Comparison of ENCODE assay signal across 1 cellular context in the genomic region with DNA sequence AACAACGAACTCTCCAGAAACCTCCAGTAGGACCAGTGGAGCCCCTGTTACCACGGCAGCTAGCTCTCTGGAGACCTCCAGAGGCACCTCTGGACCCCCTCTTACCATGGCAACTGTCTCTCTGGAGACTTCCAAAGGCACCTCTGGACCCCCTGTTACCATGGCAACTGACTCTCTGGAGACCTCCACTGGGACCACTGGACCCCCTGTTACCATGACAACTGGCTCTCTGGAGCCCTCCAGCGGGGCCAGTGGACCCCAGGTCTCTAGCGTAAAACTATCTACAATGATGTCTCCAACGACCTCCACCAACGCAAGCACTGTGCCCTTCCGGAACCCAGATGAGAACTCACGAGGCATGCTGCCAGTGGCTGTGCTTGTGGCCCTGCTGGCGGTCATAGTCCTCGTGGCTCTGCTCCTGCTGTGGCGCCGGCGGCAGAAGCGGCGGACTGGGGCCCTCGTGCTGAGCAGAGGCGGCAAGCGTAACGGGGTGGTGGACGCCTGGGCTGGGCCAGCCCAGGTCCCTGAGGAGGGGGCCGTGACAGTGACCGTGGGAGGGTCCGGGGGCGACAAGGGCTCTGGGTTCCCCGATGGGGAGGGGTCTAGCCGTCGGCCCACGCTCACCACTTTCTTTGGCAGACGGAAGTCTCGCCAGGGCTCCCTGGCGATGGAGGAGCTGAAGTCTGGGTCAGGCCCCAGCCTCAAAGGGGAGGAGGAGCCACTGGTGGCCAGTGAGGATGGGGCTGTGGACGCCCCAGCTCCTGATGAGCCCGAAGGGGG.
TF ChIP-seq lines count a peak whose summit lies in the region.

No MANE protein-coding gene starts in this region.

TF ChIP-seq in K562, 482 proteins besides CTCF, POLR2A, EP300 and RAD21 (continued from another document and continues in another):
- TF ChIP-seq UBTF (IDR thresholded peaks at IDR 0.05; ENCODE audit: borderline replicate concordance in 1 of 2, low read depth in 2 of 2, low read length in 2 of 2), result 0 out of 4 replicates have a peak, but pooled peaks of 1 of the 2 experiments have one; percentile 41
- TF ChIP-seq FOXA3 (CRISPR knock-in tag; conservative IDR thresholded peaks at IDR 0.05 in 1 of 2, IDR thresholded peaks at IDR 0.05 in 1 of 2), result peak in 1 of 2 experiments; percentile 76; a peak in 1 of 4 replicates
- TF ChIP-seq PHF21A (IDR thresholded peaks at IDR 0.05; ENCODE audit: borderline replicate concordance, low read depth), result 0 out of 2 replicates have a peak, but pooled peaks have one; percentile 4
- TF ChIP-seq IRF9 (tag; IDR thresholded peaks at IDR 0.05), result no peak
- peak; percentile 60 for TF ChIP-seq RBBP5 (IDR thresholded peaks at IDR 0.05; ENCODE audit: borderline replicate concordance, insufficient read depth, low read length, poor library complexity, severe bottlenecking)
- no peak for TF ChIP-seq ZNF121 (CRISPR knock-in tag; conservative IDR thresholded peaks at IDR 0.05)
- peak; percentile 36; the same call in 1 of the 2 replicates for TF ChIP-seq MYC (IDR thresholded peaks at IDR 0.05; ENCODE audit: low read depth, low read length)
- 0 out of 2 replicates have a peak, but pooled peaks have one; percentile 49 for TF ChIP-seq MYC (CRISPR knock-in tag; IDR thresholded peaks at IDR 0.05; ENCODE audit: borderline replicate concordance, low read depth)
- TF ChIP-seq, protein P1, sequence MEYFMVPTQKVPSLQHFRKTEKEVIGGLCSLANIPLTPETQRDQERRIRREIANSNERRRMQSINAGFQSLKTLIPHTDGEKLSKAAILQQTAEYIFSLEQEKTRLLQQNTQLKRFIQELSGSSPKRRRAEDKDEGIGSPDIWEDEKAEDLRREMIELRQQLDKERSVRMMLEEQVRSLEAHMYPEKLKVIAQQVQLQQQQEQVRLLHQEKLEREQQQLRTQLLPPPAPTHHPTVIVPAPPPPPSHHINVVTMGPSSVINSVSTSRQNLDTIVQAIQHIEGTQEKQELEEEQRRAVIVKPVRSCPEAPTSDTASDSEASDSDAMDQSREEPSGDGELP (CRISPR knock-in tag; IDR thresholded peaks at IDR 0.05; ENCODE audit: borderline replicate concordance), result peak; percentile 31; the same call in 1 of the 2 replicates
- TF ChIP-seq RBM22 (IDR thresholded peaks at IDR 0.05; ENCODE audit: low read depth, low read length, poor library complexity, severe bottlenecking), result peak; percentile 51
- no peak for TF ChIP-seq BRF1 (IDR thresholded peaks at IDR 0.05; ENCODE audit: borderline replicate concordance, extremely low read depth, insufficient read length)
- TF ChIP-seq LCOR (CRISPR knock-in tag; IDR thresholded peaks at IDR 0.05), result 0 out of 2 replicates have a peak, but pooled peaks have one; percentile 25
- TF ChIP-seq TBP (optimal IDR thresholded peaks at IDR 0.05; ENCODE audit: low read depth, low read length), result peak; percentile 15
- TF ChIP-seq, protein P2, sequence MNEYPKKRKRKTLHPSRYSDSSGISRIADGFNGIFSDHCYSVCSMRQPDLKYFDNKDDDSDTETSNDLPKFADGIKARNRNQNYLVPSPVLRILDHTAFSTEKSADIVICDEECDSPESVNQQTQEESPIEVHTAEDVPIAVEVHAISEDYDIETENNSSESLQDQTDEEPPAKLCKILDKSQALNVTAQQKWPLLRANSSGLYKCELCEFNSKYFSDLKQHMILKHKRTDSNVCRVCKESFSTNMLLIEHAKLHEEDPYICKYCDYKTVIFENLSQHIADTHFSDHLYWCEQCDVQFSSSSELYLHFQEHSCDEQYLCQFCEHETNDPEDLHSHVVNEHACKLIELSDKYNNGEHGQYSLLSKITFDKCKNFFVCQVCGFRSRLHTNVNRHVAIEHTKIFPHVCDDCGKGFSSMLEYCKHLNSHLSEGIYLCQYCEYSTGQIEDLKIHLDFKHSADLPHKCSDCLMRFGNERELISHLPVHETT (CRISPR knock-in tag; conservative IDR thresholded peaks at IDR 0.05 in 1 of 2, IDR thresholded peaks at IDR 0.05 in 1 of 2), result peak in 1 of 2 experiments; percentile 13; a peak in 1 of 4 replicates
- TF ChIP-seq MBD1 (CRISPR knock-in tag; IDR thresholded peaks at IDR 0.05), result no peak
- TF ChIP-seq, protein P3, sequence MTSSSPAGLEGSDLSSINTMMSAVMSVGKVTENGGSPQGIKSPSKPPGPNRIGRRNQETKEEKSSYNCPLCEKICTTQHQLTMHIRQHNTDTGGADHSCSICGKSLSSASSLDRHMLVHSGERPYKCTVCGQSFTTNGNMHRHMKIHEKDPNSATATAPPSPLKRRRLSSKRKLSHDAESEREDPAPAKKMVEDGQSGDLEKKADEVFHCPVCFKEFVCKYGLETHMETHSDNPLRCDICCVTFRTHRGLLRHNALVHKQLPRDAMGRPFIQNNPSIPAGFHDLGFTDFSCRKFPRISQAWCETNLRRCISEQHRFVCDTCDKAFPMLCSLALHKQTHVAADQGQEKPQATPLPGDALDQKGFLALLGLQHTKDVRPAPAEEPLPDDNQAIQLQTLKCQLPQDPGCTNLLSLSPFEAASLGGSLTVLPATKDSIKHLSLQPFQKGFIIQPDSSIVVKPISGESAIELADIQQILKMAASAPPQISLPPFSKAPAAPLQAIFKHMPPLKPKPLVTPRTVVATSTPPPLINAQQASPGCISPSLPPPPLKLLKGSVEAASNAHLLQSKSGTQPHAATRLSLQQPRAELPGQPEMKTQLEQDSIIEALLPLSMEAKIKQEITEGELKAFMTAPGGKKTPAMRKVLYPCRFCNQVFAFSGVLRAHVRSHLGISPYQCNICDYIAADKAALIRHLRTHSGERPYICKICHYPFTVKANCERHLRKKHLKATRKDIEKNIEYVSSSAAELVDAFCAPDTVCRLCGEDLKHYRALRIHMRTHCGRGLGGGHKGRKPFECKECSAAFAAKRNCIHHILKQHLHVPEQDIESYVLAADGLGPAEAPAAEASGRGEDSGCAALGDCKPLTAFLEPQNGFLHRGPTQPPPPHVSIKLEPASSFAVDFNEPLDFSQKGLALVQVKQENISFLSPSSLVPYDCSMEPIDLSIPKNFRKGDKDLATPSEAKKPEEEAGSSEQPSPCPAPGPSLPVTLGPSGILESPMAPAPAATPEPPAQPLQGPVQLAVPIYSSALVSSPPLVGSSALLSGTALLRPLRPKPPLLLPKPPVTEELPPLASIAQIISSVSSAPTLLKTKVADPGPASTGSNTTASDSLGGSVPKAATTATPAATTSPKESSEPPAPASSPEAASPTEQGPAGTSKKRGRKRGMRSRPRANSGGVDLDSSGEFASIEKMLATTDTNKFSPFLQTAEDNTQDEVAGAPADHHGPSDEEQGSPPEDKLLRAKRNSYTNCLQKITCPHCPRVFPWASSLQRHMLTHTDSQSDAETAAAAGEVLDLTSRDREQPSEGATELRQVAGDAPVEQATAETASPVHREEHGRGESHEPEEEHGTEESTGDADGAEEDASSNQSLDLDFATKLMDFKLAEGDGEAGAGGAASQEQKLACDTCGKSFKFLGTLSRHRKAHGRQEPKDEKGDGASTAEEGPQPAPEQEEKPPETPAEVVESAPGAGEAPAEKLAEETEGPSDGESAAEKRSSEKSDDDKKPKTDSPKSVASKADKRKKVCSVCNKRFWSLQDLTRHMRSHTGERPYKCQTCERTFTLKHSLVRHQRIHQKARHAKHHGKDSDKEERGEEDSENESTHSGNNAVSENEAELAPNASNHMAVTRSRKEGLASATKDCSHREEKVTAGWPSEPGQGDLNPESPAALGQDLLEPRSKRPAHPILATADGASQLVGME (CRISPR knock-in tag; IDR thresholded peaks at IDR 0.05), result peak; percentile 97
- peak; percentile 51; the same call in 1 of the 2 replicates for TF ChIP-seq EP400 (IDR thresholded peaks at IDR 0.05)
- no peak for TF ChIP-seq CBFB (CRISPR knock-in tag; IDR thresholded peaks at IDR 0.05)
- no peak for TF ChIP-seq JUN (IDR thresholded peaks at IDR 0.05; ENCODE audit: borderline replicate concordance, low read depth, low read length)
- TF ChIP-seq JUN (CRISPR knock-in tag; IDR thresholded peaks at IDR 0.05; ENCODE audit: borderline replicate concordance), result 0 out of 2 replicates have a peak, but pooled peaks have one; percentile 45
- TF ChIP-seq, protein P4, sequence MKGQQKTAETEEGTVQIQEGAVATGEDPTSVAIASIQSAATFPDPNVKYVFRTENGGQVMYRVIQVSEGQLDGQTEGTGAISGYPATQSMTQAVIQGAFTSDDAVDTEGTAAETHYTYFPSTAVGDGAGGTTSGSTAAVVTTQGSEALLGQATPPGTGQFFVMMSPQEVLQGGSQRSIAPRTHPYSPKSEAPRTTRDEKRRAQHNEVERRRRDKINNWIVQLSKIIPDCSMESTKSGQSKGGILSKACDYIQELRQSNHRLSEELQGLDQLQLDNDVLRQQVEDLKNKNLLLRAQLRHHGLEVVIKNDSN (CRISPR knock-in tag; IDR thresholded peaks at IDR 0.05), result peak; percentile 39; the same call in 1 of the 2 replicates
- peak; percentile 76 to 95 for TF ChIP-seq E2F6 (IDR thresholded peaks at IDR 0.05; ENCODE audit: borderline replicate concordance in 1 of 2, extremely low read depth in 1 of 2, insufficient read depth in 1 of 2, insufficient read length in 1 of 2, low read depth in 1 of 2, low read length in 1 of 2, poor library complexity in 1 of 2, severe bottlenecking in 1 of 2)
- no peak for TF ChIP-seq ZNF449 (CRISPR knock-in tag; IDR thresholded peaks at IDR 0.05)
- TF ChIP-seq, protein P5, sequence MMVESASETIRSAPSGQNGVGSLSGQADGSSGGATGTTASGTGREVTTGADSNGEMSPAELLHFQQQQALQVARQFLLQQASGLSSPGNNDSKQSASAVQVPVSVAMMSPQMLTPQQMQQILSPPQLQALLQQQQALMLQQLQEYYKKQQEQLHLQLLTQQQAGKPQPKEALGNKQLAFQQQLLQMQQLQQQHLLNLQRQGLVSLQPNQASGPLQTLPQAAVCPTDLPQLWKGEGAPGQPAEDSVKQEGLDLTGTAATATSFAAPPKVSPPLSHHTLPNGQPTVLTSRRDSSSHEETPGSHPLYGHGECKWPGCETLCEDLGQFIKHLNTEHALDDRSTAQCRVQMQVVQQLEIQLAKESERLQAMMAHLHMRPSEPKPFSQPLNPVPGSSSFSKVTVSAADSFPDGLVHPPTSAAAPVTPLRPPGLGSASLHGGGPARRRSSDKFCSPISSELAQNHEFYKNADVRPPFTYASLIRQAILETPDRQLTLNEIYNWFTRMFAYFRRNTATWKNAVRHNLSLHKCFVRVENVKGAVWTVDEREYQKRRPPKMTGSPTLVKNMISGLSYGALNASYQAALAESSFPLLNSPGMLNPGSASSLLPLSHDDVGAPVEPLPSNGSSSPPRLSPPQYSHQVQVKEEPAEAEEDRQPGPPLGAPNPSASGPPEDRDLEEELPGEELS (CRISPR knock-in tag; IDR thresholded peaks at IDR 0.05; ENCODE audit: borderline replicate concordance), result peak; percentile 40; the same call in 1 of the 2 replicates
- TF ChIP-seq ETV5 (CRISPR knock-in tag; IDR thresholded peaks at IDR 0.05; ENCODE audit: low read depth), result no peak
- TF ChIP-seq, protein P6, sequence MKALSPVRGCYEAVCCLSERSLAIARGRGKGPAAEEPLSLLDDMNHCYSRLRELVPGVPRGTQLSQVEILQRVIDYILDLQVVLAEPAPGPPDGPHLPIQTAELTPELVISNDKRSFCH (CRISPR knock-in tag; IDR thresholded peaks at IDR 0.05), result no peak
- TF ChIP-seq, protein P6 (tag; IDR thresholded peaks at IDR 0.05), result peak; percentile 34; the same call in 1 of the 2 replicates
- peak; percentile 93 for TF ChIP-seq BMI1 (IDR thresholded peaks at IDR 0.05; ENCODE audit: low read length)
